In the genomic region with DNA sequence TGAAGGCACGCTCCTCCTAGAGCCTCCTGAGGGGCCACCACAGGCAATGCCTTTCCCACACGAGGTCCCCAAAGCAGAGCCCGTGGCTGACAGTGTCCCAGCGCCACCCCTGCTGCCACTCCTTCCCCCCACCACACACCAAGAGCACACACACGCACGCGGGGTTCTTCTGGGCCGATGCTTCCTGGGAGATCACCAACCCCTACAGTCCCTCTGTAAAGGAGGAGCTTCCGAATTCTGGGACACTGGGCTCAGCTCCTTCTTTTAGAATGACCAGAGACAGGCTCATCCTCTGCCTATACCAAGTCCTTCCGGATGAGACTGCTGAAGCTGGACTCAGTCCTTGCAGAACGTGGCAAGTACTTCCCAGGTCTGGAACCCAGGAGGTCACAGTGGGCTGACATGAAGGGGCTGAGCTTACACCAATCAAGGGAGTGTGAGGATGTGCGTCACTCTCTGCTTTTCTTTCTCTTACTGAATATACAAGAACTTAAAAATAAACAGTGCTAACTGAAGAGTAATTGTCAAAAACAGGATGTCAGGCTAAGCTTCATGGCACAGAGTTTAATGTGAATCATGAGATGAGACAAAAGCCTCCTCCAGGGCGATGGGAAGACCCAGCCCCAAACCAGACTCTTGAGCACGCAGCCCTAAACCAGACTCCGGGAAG, we compare ENCODE assay signal across 1 cellular context.
TF ChIP-seq lines count a peak whose summit lies in the region.

No MANE protein-coding gene starts in this region.

TF ChIP-seq in K562, 482 proteins besides CTCF, POLR2A, EP300 and RAD21:
- TF ChIP-seq ZNF274 (IDR thresholded peaks at IDR 0.05; ENCODE audit: borderline replicate concordance, low read depth, low read length): no peak
- TF ChIP-seq ZNF263 (CRISPR knock-in tag; IDR thresholded peaks at IDR 0.05; ENCODE audit: borderline replicate concordance): no peak
- no peak for TF ChIP-seq RBM15 (IDR thresholded peaks at IDR 0.05; ENCODE audit: insufficient read depth, low read length)
- TF ChIP-seq RBM39 (optimal IDR thresholded peaks at IDR 0.05; ENCODE audit: low read depth, low read length): no peak
- TF ChIP-seq KAT7 (CRISPR knock-in tag; IDR thresholded peaks at IDR 0.05; ENCODE audit: borderline replicate concordance): no peak
- TF ChIP-seq TCF3 (CRISPR knock-in tag; IDR thresholded peaks at IDR 0.05): no peak
- TF ChIP-seq POLR2B (IDR thresholded peaks at IDR 0.05; ENCODE audit: low read depth, partially characterized antibody): no peak
- TF ChIP-seq CBFB (CRISPR knock-in tag; IDR thresholded peaks at IDR 0.05): no peak
- TF ChIP-seq ZNF785 (CRISPR knock-in tag; IDR thresholded peaks at IDR 0.05): no peak
- TF ChIP-seq ZNF41 (CRISPR knock-in tag; conservative IDR thresholded peaks at IDR 0.05): no peak
- no peak for TF ChIP-seq RBM17 (IDR thresholded peaks at IDR 0.05; ENCODE audit: borderline replicate concordance, low read depth, low read length)
- TF ChIP-seq SUPT5H (IDR thresholded peaks at IDR 0.05): peak; percentile 53; the same call in 1 of the 2 replicates
- no peak for TF ChIP-seq ZNF79 (CRISPR knock-in tag; IDR thresholded peaks at IDR 0.05; ENCODE audit: low read depth)
- no peak for TF ChIP-seq MAFK (IDR thresholded peaks at IDR 0.05; ENCODE audit: low read length)
- TF ChIP-seq ZNF512 (tag; IDR thresholded peaks at IDR 0.05): no peak
- TF ChIP-seq RBM22 (IDR thresholded peaks at IDR 0.05; ENCODE audit: low read depth, low read length, poor library complexity, severe bottlenecking): peak; percentile 8
- TF ChIP-seq ZNF584 (CRISPR knock-in tag; IDR thresholded peaks at IDR 0.05; ENCODE audit: low read depth): no peak
- TF ChIP-seq POLR2G (IDR thresholded peaks at IDR 0.05; ENCODE audit: low read depth, low read length): peak; percentile 16; the same call in 1 of the 2 replicates
- TF ChIP-seq ETV5 (CRISPR knock-in tag; IDR thresholded peaks at IDR 0.05; ENCODE audit: low read depth): no peak
- TF ChIP-seq ZNF165 (CRISPR knock-in tag; IDR thresholded peaks at IDR 0.05; ENCODE audit: borderline replicate concordance): no peak
- no peak for TF ChIP-seq CAMTA2 (CRISPR knock-in tag; conservative IDR thresholded peaks at IDR 0.05)
- TF ChIP-seq SMARCA5 (IDR thresholded peaks at IDR 0.05): no peak
- no peak for TF ChIP-seq YY1 (IDR thresholded peaks at IDR 0.05; ENCODE audit: borderline replicate concordance in 1 of 3, control insufficient read depth in 1 of 3, extremely low read depth in 1 of 3, insufficient read depth in 3 of 3, insufficient read length in 1 of 3, insufficient replicate concordance in 2 of 3, low read depth in 1 of 3, low read length in 2 of 3)
- TF ChIP-seq SRSF9 (IDR thresholded peaks at IDR 0.05; ENCODE audit: borderline replicate concordance, low read depth, low read length): no peak
- TF ChIP-seq MCM2 (IDR thresholded peaks at IDR 0.05; ENCODE audit: low read depth): no peak
- TF ChIP-seq CBX5 (IDR thresholded peaks at IDR 0.05; ENCODE audit: borderline replicate concordance, low read depth): no peak
